20 cellular contexts compared by ENCODE assay signal in genomic region chr3:4629095-4630007, GRCh38.
DNase-seq lines count a peak whose midpoint lies in the region; ATAC-seq and TF ChIP-seq lines count a peak whose summit lies in the region.
"Had no signal": no experiment of that assay in that cellular context is flagged by ENCODE, and none has a peak within 500 bp of the region (broad histone marks: within the 10 kb centered on the region; RNA-seq: fewer than 3 reads in every experiment).

No MANE protein-coding gene starts in this region.

- H3K27me3 ChIP-seq in HCT116 (ENCODE audit: insufficient read depth, low read length) (no peaks in the 10 kb centered on the region), thyroid gland (no peaks in the 10 kb centered on the region)
- H3K27me3 ChIP-seq: Peyer's patch had no signal

- TF ChIP-seq POLR2A in HCT116 (IDR thresholded peaks at IDR 0.05; ENCODE audit: borderline replicate concordance, extremely low read depth, insufficient read depth, insufficient read length) (no peak), thyroid gland (IDR thresholded peaks at IDR 0.05) (no peak)

- H3K9me3 Mint-ChIP-seq in activated T-cell treated with anti-CD3 and anti-CD28 coated beads, Interleukin-2, amount 50 U/mL, for 24 hours = no peaks in the 10 kb centered on the region
- H3K9me3 Mint-ChIP-seq in activated B cell treated with CpG ODN at 0.5 μM for 24 hours = no peaks in the 10 kb centered on the region
- H3K9me3 Mint-ChIP-seq: CD14-positive monocyte had no signal

- H4K20me1 ChIP-seq in HCT116 (ENCODE audit: insufficient read depth) = no peaks in the 10 kb centered on the region

- H3K9me2 ChIP-seq in HCT116 (ENCODE audit: insufficient read depth) = no peaks in the 10 kb centered on the region

- RAD21 ChIA-PET in HCT116 (lab: Charles Lee; ENCODE audit: low non-redundant PET in 1 of 2, low total read pairs in 2 of 2, uncharacterized antibody in 2 of 2, unreplicated experiment in 2 of 2) = no interaction called here

- ATAC-seq in HCT116 (no peak), activated B cell treated with CpG ODN at 0.5 μM for 24 hours (ENCODE audit: low read depth) (no peak), HG03442 (IDR thresholded peaks at IDR 0.05; ENCODE audit: unreplicated experiment) (no peak)

- intact Hi-C loops in HCT116 (cut with micrococcal nuclease) = loop anchor here (5.0 kb wide), 1 partner anchor 297 kb away; no protein-coding TSS in a partner anchor
- intact Hi-C loops in activated B cell treated with CpG ODN at 0.5 μM for 24 hours (cut with micrococcal nuclease) = loop anchor here (5.0 kb wide), 1 partner anchor 202 kb away; no protein-coding TSS in a partner anchor
- intact Hi-C loops in thyroid gland (cut with DNase I) = loop anchor here (5.0 to 10.0 kb wide), 2 partner anchors 137 to 165 kb away; partner anchors contain the start of genes ITPR1 and SUMF1

- no peaks in the 10 kb centered on the region for H3K9me3 ChIP-seq in HCT116 (ENCODE audit: control insufficient read depth in 1 of 2, insufficient read depth in 1 of 2, low read depth in 1 of 2, low read length in 2 of 2)
- H3K9me3 ChIP-seq in thyroid gland = no peaks in the 10 kb centered on the region
- H3K9me3 ChIP-seq: Peyer's patch had no signal

- POLR2A ChIA-PET in HCT116 (lab: Charles Lee) (interaction anchor here (1.3 kb wide), 1 partner anchor 278 kb away, joined by 3 read pairs; no protein-coding TSS in a partner anchor), activated B cell treated with CpG ODN at 0.5 μM for 24 hours (lab: Charles Lee) (interaction anchor here (1.0 to 1.1 kb wide), 2 partner anchors 111 to 136 kb away, joined by 3 read pairs; partner anchors contain the start of gene ITPR1)

- H3K79me2 ChIP-seq in HCT116 (ENCODE audit: insufficient read depth, low read length) = no peaks in the 10 kb centered on the region

- DNase-seq in activated T-cell treated with anti-CD3 and anti-CD28 coated beads, Interleukin-2, amount 50 U/mL, for 24 hours = no peak
- no peak for DNase-seq in activated T-cell treated with anti-CD3 and anti-CD28 coated beads, Interleukin-2, amount 50 U/mL, for 1 hour
- DNase-seq in HCT116 (ENCODE audit: low read depth, low spot score) (no peak), activated B cell treated with CpG ODN at 0.5 μM for 24 hours (no peak), thyroid gland (no peak)
- DNase-seq in activated CD8-positive, alpha-beta memory T cell treated with anti-CD3 and anti-CD28 coated beads, Interleukin-2, amount 50 U/mL, for 4 hours = no peak
- DNase-seq: 8988T, EL, GF-D8, KBM-7, MM.1S, NCI-H1048, NCI-H1417 treated with DMSO at 0.1 percent for 48 hours, NCI-H187, NCI-H2107, NCI-H446 treated with DMSO at 0.1 percent for 48 hours, NCI-H748 treated with DMSO at 0.1 percent for 48 hours, Peyer's patch had no signal

- WGBS in thyroid gland, 2 donors = 90% methylated on average over 9 of the region's 9 CpGs

- H3K36me3 Mint-ChIP-seq in activated T-cell treated with anti-CD3 and anti-CD28 coated beads, Interleukin-2, amount 50 U/mL, for 24 hours (ENCODE audit: low read depth) = peaks cover 11% of the 10 kb centered on the region
- H3K36me3 Mint-ChIP-seq in activated B cell treated with CpG ODN at 0.5 μM for 24 hours (ENCODE audit: low read depth) = peaks cover 42% of the 10 kb centered on the region

- TF ChIP-seq CTCF in HCT116 (IDR thresholded peaks at IDR 0.05 in 2 of 3, conservative IDR thresholded peaks at IDR 0.05 in 1 of 3; ENCODE audit: borderline replicate concordance in 1 of 3, insufficient read depth in 1 of 3, low read depth in 2 of 3, low read length in 2 of 3) = no peak
- no peak for TF ChIP-seq CTCF in activated B cell treated with CpG ODN at 0.5 μM for 24 hours (IDR thresholded peaks at IDR 0.05)
- TF ChIP-seq CTCF in thyroid gland (IDR thresholded peaks at IDR 0.05) = no peak

- no peak overlapping the region for H3K4me3 ChIP-seq in HCT116 (replicated peaks in 1 of 2; ENCODE audit: low read depth in 1 of 2, low read length in 2 of 2)
- H3K4me3 ChIP-seq in thyroid gland (replicated peaks in 1 of 3) = no peak overlapping the region
- H3K4me3 ChIP-seq: Peyer's patch had no signal

- H3K9ac ChIP-seq in HCT116 (ENCODE audit: low read length) = no peak overlapping the region

- no peak overlapping the region for H3K4me2 ChIP-seq in HCT116 (ENCODE audit: low read length)

- H3K27ac ChIP-seq in HCT116 (ENCODE audit: low read depth, low read length) (no peak overlapping the region), thyroid gland (peak overlapping the region; percentile 67 to 82 (median 73))
- H3K27ac ChIP-seq: Peyer's patch had no signal

- no peaks in the 10 kb centered on the region for H3K36me3 ChIP-seq in HCT116 (ENCODE audit: control insufficient read depth in 1 of 2, insufficient read depth in 2 of 2, low read length in 2 of 2)
- H3K36me3 ChIP-seq in thyroid gland = no peaks in the 10 kb centered on the region
- H3K36me3 ChIP-seq: Peyer's patch had no signal

- H2AFZ ChIP-seq in HCT116 (ENCODE audit: low read depth, low read length, poor library complexity, severe bottlenecking) = no peak overlapping the region

- peak overlapping the region; percentile 37 for H3K27ac Mint-ChIP-seq in activated T-cell treated with anti-CD3 and anti-CD28 coated beads, Interleukin-2, amount 50 U/mL, for 24 hours
- H3K27ac Mint-ChIP-seq in activated B cell treated with CpG ODN at 0.5 μM for 24 hours = peak overlapping the region; percentile 54

- CTCF ChIA-PET in HCT116 (lab: Charles Lee) (interaction anchor here (1.3 kb wide), 1 partner anchor 279 kb away, joined by 7 read pairs; no protein-coding TSS in a partner anchor), activated B cell treated with CpG ODN at 0.5 μM for 24 hours (lab: Charles Lee) (interaction anchor here (1.2 to 1.5 kb wide), 2 partner anchors 279 kb away, joined by 7 to 8 read pairs; no protein-coding TSS in a partner anchor)

- H3K4me1 ChIP-seq in HCT116 (ENCODE audit: control insufficient read depth in 1 of 2, insufficient read depth in 2 of 2, low read length in 2 of 2) = no peaks in the 10 kb centered on the region
- peaks cover 38 to 49% of the 10 kb centered on the region in 2 donors for H3K4me1 ChIP-seq in thyroid gland
- H3K4me1 ChIP-seq: Peyer's patch had no signal

- H3K27me3 Mint-ChIP-seq in activated T-cell treated with anti-CD3 and anti-CD28 coated beads, Interleukin-2, amount 50 U/mL, for 24 hours = no peaks in the 10 kb centered on the region
- H3K27me3 Mint-ChIP-seq in activated B cell treated with CpG ODN at 0.5 μM for 24 hours = no peaks in the 10 kb centered on the region

- H3K4me3 Mint-ChIP-seq in activated T-cell treated with anti-CD3 and anti-CD28 coated beads, Interleukin-2, amount 50 U/mL, for 24 hours = no peak overlapping the region
- H3K4me3 Mint-ChIP-seq in activated B cell treated with CpG ODN at 0.5 μM for 24 hours = no peak overlapping the region
- H3K4me3 Mint-ChIP-seq: CD14-positive monocyte had no signal

- BruUV-seq in HCT116 (replicated peaks; lab: Mats Ljungman, UMichigan) = no TSS peak

- no peak for TF ChIP-seq RAD21 in HCT116 (IDR thresholded peaks at IDR 0.05; ENCODE audit: low read depth)

- H3K4me1 Mint-ChIP-seq in activated T-cell treated with anti-CD3 and anti-CD28 coated beads, Interleukin-2, amount 50 U/mL, for 24 hours (ENCODE audit: low read depth) = peaks cover 10% of the 10 kb centered on the region
- peaks cover 9% of the 10 kb centered on the region for H3K4me1 Mint-ChIP-seq in activated B cell treated with CpG ODN at 0.5 μM for 24 hours

TF ChIP-seq in HCT116, 20 proteins besides CTCF, POLR2A, EP300 and RAD21:
- TF ChIP-seq CEBPB (IDR thresholded peaks at IDR 0.05; ENCODE audit: low read depth) = 0 out of 2 replicates have a peak, but pooled peaks have one; percentile 12
- no peak for TF ChIP-seq CBX3 (IDR thresholded peaks at IDR 0.05; ENCODE audit: low read depth)
- no peak for TF ChIP-seq REST (IDR thresholded peaks at IDR 0.05; ENCODE audit: low read depth)
